1 cellular context compared by ENCODE assay signal in genomic region chr2:43218550-43219382, GRCh38.
A peak's percentile ranks its signal among the peaks of the same experiment; 100 is the strongest.
TF ChIP-seq lines count a peak whose summit lies in the region.

No MANE protein-coding gene starts in this region.

TF ChIP-seq in HepG2, 621 proteins besides CTCF, POLR2A, EP300 and RAD21 (continued from another document and continues in another):
- TF ChIP-seq DZIP1 (CRISPR knock-in tag; IDR thresholded peaks at IDR 0.05): no peak
- TF ChIP-seq ELF4 (CRISPR knock-in tag; IDR thresholded peaks at IDR 0.05; ENCODE audit: borderline replicate concordance): 0 out of 2 replicates have a peak, but pooled peaks have one; percentile 56
- TF ChIP-seq ZNF543 (CRISPR knock-in tag; IDR thresholded peaks at IDR 0.05): no peak; the same call in 1 of the 2 replicates
- no peak for TF ChIP-seq ZNF235 (CRISPR knock-in tag; IDR thresholded peaks at IDR 0.05; ENCODE audit: borderline replicate concordance)
- TF ChIP-seq, protein P1, sequence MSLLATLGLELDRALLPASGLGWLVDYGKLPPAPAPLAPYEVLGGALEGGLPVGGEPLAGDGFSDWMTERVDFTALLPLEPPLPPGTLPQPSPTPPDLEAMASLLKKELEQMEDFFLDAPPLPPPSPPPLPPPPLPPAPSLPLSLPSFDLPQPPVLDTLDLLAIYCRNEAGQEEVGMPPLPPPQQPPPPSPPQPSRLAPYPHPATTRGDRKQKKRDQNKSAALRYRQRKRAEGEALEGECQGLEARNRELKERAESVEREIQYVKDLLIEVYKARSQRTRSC (CRISPR knock-in tag; IDR thresholded peaks at IDR 0.05; ENCODE audit: low read depth): no peak
- no peak for TF ChIP-seq ZNF607 (CRISPR knock-in tag; IDR thresholded peaks at IDR 0.05; ENCODE audit: borderline replicate concordance)
- TF ChIP-seq BHLHE40 (IDR thresholded peaks at IDR 0.05; ENCODE audit: low read length): no peak
- TF ChIP-seq ZNF501 (CRISPR knock-in tag; IDR thresholded peaks at IDR 0.05): no peak
- no peak for TF ChIP-seq NCOR1 (IDR thresholded peaks at IDR 0.05; ENCODE audit: borderline replicate concordance, low read length)
- no peak for TF ChIP-seq ZNF576 (CRISPR knock-in tag; IDR thresholded peaks at IDR 0.05)
- TF ChIP-seq ZNF124 (CRISPR knock-in tag; IDR thresholded peaks at IDR 0.05): 0 out of 2 replicates have a peak, but pooled peaks have one; percentile 51
- TF ChIP-seq, protein P2, sequence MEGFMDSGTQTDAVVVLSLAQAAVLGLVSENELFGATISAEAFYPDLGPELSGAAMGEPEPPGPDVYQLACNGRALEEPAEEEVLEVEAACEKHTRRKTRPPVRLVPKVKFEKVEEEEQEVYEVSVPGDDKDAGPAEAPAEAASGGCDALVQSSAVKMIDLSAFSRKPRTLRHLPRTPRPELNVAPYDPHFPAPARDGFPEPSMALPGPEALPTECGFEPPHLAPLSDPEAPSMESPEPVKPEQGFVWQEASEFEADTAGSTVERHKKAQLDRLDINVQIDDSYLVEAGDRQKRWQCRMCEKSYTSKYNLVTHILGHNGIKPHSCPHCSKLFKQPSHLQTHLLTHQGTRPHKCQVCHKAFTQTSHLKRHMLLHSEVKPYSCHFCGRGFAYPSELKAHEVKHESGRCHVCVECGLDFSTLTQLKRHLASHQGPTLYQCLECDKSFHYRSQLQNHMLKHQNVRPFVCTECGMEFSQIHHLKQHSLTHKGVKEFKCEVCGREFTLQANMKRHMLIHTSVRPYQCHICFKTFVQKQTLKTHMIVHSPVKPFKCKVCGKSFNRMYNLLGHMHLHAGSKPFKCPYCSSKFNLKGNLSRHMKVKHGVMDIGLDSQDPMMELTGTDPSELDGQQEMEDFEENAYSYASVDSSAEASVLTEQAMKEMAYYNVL (CRISPR knock-in tag; IDR thresholded peaks at IDR 0.05; ENCODE audit: borderline replicate concordance): no peak
- peak; percentile 15; the same call in 1 of the 2 replicates for TF ChIP-seq ZNF556 (CRISPR knock-in tag; IDR thresholded peaks at IDR 0.05; ENCODE audit: borderline replicate concordance)
- TF ChIP-seq GABPA (IDR thresholded peaks at IDR 0.05; ENCODE audit: low read depth, low read length): no peak
- peak; percentile 87 for TF ChIP-seq GABPA (CRISPR knock-in tag; IDR thresholded peaks at IDR 0.05; ENCODE audit: low read depth)
- no peak for TF ChIP-seq CCAR2 (optimal IDR thresholded peaks at IDR 0.05; ENCODE audit: low read depth, low read length)
- no peak for TF ChIP-seq ZNF570 (CRISPR knock-in tag; IDR thresholded peaks at IDR 0.05; ENCODE audit: borderline replicate concordance)
- TF ChIP-seq RARG (CRISPR knock-in tag; IDR thresholded peaks at IDR 0.05; ENCODE audit: low read depth): no peak
- no peak for TF ChIP-seq ESRRA (CRISPR knock-in tag; IDR thresholded peaks at IDR 0.05; ENCODE audit: low read depth)
- TF ChIP-seq ZBTB34 (CRISPR knock-in tag; IDR thresholded peaks at IDR 0.05): no peak
- no peak for TF ChIP-seq ISX (CRISPR knock-in tag; conservative IDR thresholded peaks at IDR 0.05)
- no peak for TF ChIP-seq FOXJ3 (CRISPR knock-in tag; IDR thresholded peaks at IDR 0.05; ENCODE audit: borderline replicate concordance)
- peak; percentile 56; the same call in 1 of the 2 replicates for TF ChIP-seq ZNF431 (CRISPR knock-in tag; IDR thresholded peaks at IDR 0.05; ENCODE audit: borderline replicate concordance, low read depth)
- TF ChIP-seq TCF7L2 (IDR thresholded peaks at IDR 0.05; ENCODE audit: low read depth, low read length): no peak
- TF ChIP-seq, protein P3, sequence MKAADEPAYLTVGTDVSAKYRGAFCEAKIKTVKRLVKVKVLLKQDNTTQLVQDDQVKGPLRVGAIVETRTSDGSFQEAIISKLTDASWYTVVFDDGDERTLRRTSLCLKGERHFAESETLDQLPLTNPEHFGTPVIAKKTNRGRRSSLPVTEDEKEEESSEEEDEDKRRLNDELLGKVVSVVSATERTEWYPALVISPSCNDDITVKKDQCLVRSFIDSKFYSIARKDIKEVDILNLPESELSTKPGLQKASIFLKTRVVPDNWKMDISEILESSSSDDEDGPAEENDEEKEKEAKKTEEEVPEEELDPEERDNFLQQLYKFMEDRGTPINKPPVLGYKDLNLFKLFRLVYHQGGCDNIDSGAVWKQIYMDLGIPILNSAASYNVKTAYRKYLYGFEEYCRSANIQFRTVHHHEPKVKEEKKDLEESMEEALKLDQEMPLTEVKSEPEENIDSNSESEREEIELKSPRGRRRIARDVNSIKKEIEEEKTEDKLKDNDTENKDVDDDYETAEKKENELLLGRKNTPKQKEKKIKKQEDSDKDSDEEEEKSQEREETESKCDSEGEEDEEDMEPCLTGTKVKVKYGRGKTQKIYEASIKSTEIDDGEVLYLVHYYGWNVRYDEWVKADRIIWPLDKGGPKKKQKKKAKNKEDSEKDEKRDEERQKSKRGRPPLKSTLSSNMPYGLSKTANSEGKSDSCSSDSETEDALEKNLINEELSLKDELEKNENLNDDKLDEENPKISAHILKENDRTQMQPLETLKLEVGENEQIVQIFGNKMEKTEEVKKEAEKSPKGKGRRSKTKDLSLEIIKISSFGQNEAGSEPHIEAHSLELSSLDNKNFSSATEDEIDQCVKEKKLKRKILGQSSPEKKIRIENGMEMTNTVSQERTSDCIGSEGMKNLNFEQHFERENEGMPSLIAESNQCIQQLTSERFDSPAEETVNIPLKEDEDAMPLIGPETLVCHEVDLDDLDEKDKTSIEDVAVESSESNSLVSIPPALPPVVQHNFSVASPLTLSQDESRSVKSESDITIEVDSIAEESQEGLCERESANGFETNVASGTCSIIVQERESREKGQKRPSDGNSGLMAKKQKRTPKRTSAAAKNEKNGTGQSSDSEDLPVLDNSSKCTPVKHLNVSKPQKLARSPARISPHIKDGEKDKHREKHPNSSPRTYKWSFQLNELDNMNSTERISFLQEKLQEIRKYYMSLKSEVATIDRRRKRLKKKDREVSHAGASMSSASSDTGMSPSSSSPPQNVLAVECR (CRISPR knock-in tag; IDR thresholded peaks at IDR 0.05; ENCODE audit: borderline replicate concordance): no peak
- TF ChIP-seq ZNF18 (CRISPR knock-in tag; IDR thresholded peaks at IDR 0.05; ENCODE audit: insufficient replicate concordance): no peak
- no peak for TF ChIP-seq ZNF275 (CRISPR knock-in tag; IDR thresholded peaks at IDR 0.05; ENCODE audit: borderline replicate concordance)
- TF ChIP-seq THAP11 (CRISPR knock-in tag; IDR thresholded peaks at IDR 0.05): no peak
- TF ChIP-seq SKIL (CRISPR knock-in tag; IDR thresholded peaks at IDR 0.05; ENCODE audit: borderline replicate concordance): no peak
- TF ChIP-seq ZNF891 (CRISPR knock-in tag; IDR thresholded peaks at IDR 0.05): no peak
- no peak for TF ChIP-seq PHB2 (IDR thresholded peaks at IDR 0.05; ENCODE audit: partially characterized antibody)
- peak; percentile 64; the same call in 1 of the 2 replicates for TF ChIP-seq FOXC1 (CRISPR knock-in tag; IDR thresholded peaks at IDR 0.05; ENCODE audit: borderline replicate concordance)
- TF ChIP-seq PRMT3 (CRISPR knock-in tag; IDR thresholded peaks at IDR 0.05; ENCODE audit: borderline replicate concordance, low read depth): no peak
- no peak for TF ChIP-seq U2AF2 (IDR thresholded peaks at IDR 0.05; ENCODE audit: low read depth, low read length)
- TF ChIP-seq, protein P4, sequence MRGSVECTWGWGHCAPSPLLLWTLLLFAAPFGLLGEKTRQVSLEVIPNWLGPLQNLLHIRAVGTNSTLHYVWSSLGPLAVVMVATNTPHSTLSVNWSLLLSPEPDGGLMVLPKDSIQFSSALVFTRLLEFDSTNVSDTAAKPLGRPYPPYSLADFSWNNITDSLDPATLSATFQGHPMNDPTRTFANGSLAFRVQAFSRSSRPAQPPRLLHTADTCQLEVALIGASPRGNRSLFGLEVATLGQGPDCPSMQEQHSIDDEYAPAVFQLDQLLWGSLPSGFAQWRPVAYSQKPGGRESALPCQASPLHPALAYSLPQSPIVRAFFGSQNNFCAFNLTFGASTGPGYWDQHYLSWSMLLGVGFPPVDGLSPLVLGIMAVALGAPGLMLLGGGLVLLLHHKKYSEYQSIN (CRISPR knock-in tag; IDR thresholded peaks at IDR 0.05; ENCODE audit: borderline replicate concordance): no peak
- no peak for TF ChIP-seq NPAS2 (CRISPR knock-in tag; IDR thresholded peaks at IDR 0.05; ENCODE audit: borderline replicate concordance)
- TF ChIP-seq, protein P5, sequence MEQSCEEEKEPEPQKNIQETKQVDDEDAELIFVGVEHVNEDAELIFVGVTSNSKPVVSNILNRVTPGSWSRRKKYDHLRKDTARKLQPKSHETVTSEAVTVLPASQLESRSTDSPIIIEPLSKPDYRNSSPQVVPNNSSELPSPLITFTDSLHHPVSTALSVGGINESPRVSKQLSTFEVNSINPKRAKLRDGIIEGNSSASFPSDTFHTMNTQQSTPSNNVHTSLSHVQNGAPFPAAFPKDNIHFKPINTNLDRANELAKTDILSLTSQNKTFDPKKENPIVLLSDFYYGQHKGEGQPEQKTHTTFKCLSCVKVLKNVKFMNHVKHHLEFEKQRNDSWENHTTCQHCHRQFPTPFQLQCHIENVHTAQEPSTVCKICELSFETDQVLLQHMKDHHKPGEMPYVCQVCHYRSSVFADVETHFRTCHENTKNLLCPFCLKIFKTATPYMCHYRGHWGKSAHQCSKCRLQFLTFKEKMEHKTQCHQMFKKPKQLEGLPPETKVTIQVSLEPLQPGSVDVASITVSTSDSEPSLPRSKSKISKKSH (CRISPR knock-in tag; IDR thresholded peaks at IDR 0.05; ENCODE audit: borderline replicate concordance): no peak
- no peak for TF ChIP-seq ZNF7 (CRISPR knock-in tag; IDR thresholded peaks at IDR 0.05)
- no peak for TF ChIP-seq HMGA1 (CRISPR knock-in tag; conservative IDR thresholded peaks at IDR 0.05)
- no peak for TF ChIP-seq NFIC (IDR thresholded peaks at IDR 0.05; ENCODE audit: low read length)
- TF ChIP-seq ZNF136 (CRISPR knock-in tag; IDR thresholded peaks at IDR 0.05; ENCODE audit: low read depth): no peak
- no peak for TF ChIP-seq HOXA5 (CRISPR knock-in tag; IDR thresholded peaks at IDR 0.05)
- no peak for TF ChIP-seq MEF2D (CRISPR knock-in tag; IDR thresholded peaks at IDR 0.05)
- TF ChIP-seq ZNF709 (CRISPR knock-in tag; IDR thresholded peaks at IDR 0.05): no peak
